In genomic region chr12:115914122-115914521, GRCh38 we compare ENCODE assay signal across 23 cellular contexts.
"Had no signal": no experiment of that assay in that cellular context is flagged by ENCODE, and none has a peak within 500 bp of the region (broad histone marks: within the 10 kb centered on the region; RNA-seq: fewer than 3 reads in every experiment).

No MANE protein-coding gene starts in this region.

- H3K36me3 ChIP-seq: neural progenitor cell, ovary, right lobe of liver, sigmoid colon, stomach, thoracic aorta, tibial artery, transverse colon, upper lobe of right lung, uterus had no signal

- H3K4me3 ChIP-seq: neural progenitor cell, ovary, psoas muscle, right lobe of liver, sigmoid colon, stomach, thoracic aorta, tibial artery, transverse colon, upper lobe of right lung, uterus had no signal

- DNase-seq: natural killer cell; occipital lobe; ovary; posterior cingulate gyrus; psoas muscle; right cardiac atrium; right lobe of liver; sigmoid colon; small intestine; stimulated activated CD4-positive, alpha-beta T cell treated with anti-CD3 and anti-CD28 coated beads, Interleukin-15, amount 100 ng/mL, for 24 hours; stimulated activated CD4-positive, alpha-beta T cell treated with anti-CD3 and anti-CD28 coated beads, Interleukin-2, amount 100 ng/mL, for 24 hours; stimulated activated CD4-positive, alpha-beta T cell treated with anti-CD3 and anti-CD28 coated beads, Interleukin-2, amount 100 ng/mL, for 48 hours; stimulated activated CD4-positive, alpha-beta T cell treated with anti-CD3 and anti-CD28 coated beads, Interleukin-4, amount 100 ng/mL, for 24 hours; stimulated activated naive B cell treated with anti-CD40 and anti-IgM and Interleukin-4, amounts not matched to agents 10 μg/mL and 1 μg/mL and 100 μg/mL, for 72 hours; stimulated activated naive CD4-positive, alpha-beta T cell treated with Interleukin-2 at 50 U/mL for 16 hours; stomach; tibial artery; transverse colon; upper lobe of right lung; uterus had no signal

- H3K9ac ChIP-seq: neural progenitor cell, parathyroid adenoma had no signal

- H3K9me3 ChIP-seq: ovary, psoas muscle, right lobe of liver, sigmoid colon, thoracic aorta, transverse colon, upper lobe of right lung, uterus had no signal

- H3K4me2 ChIP-seq: neural progenitor cell had no signal

- H2AFZ ChIP-seq: neural progenitor cell, parathyroid adenoma had no signal

- H3K27me3 ChIP-seq: ovary, right lobe of liver had no signal

- H3K79me2 ChIP-seq: parathyroid adenoma had no signal

- H3K4me1 ChIP-seq: neural progenitor cell, parathyroid adenoma, psoas muscle had no signal

- H3K27ac ChIP-seq: neural progenitor cell, ovary, parathyroid adenoma, psoas muscle, right lobe of liver, sigmoid colon, stomach, thoracic aorta, tibial artery, transverse colon, upper lobe of right lung, uterus had no signal
